In genomic region chr7:111049971-111050680, GRCh38 we compare ENCODE assay signal across 14 cellular contexts. TPM values are rescaled to one million over a fixed set of nuclear protein-coding genes. Genes with fewer than 3 reads are reported as not detected.
A peak's percentile ranks its signal among the peaks of the same experiment; 100 is the strongest.
DNase-seq lines count a peak whose midpoint lies in the region; ATAC-seq and TF ChIP-seq lines count a peak whose summit lies in the region.
"Had no signal": no experiment of that assay in that cellular context is flagged by ENCODE, and none has a peak within 500 bp of the region (broad histone marks: within the 10 kb centered on the region; RNA-seq: fewer than 3 reads in every experiment).

No MANE protein-coding gene starts in this region.

- no peaks in the 10 kb centered on the region for H3K9me2 ChIP-seq in OCI-LY7 (ENCODE audit: insufficient read depth, low read length)

- peaks cover 2% of the 10 kb centered on the region; the same call in 1 of the 2 replicates for H3K36me3 Mint-ChIP-seq in WTC11
- no peaks in the 10 kb centered on the region for H3K36me3 Mint-ChIP-seq in nephron progenitor cell (ENCODE audit: low read depth)
- H3K36me3 Mint-ChIP-seq in progenitor cell of endocrine pancreas (ENCODE audit: insufficient read depth): no peaks in the 10 kb centered on the region

- H3K4me1 Mint-ChIP-seq in WTC11: peaks cover 52% of the 10 kb centered on the region
- H3K4me1 Mint-ChIP-seq in nephron progenitor cell: peaks cover 12% of the 10 kb centered on the region
- H3K4me1 Mint-ChIP-seq in progenitor cell of endocrine pancreas (ENCODE audit: low read depth): no peaks in the 10 kb centered on the region

- no peaks in the 10 kb centered on the region for H4K20me1 ChIP-seq in OCI-LY7 (ENCODE audit: insufficient read depth, low read length)
- H4K20me1 ChIP-seq: BLaER1 had no signal

- intact Hi-C loops in OCI-LY7 (cut with micrococcal nuclease; ENCODE audit: unreplicated experiment): no loop called here

- no peaks in the 10 kb centered on the region for H3K4me1 ChIP-seq in OCI-LY7 (ENCODE audit: insufficient read depth, low read length, poor library complexity, severe bottlenecking)
- H3K4me1 ChIP-seq: BLaER1 had no signal

- H3K27ac Mint-ChIP-seq in WTC11 (peak overlapping the region; percentile 66), nephron progenitor cell (peak overlapping the region; percentile 58), progenitor cell of endocrine pancreas (peak overlapping the region; percentile 2)
- H3K27ac Mint-ChIP-seq: CD4-positive, CD25-positive, alpha-beta regulatory T cell had no signal

- TF ChIP-seq CTCF in WTC11 (IDR thresholded peaks at IDR 0.05) (no peak), nephron progenitor cell (IDR thresholded peaks at IDR 0.05) (no peak), progenitor cell of endocrine pancreas (IDR thresholded peaks at IDR 0.05; ENCODE audit: unreplicated experiment) (no peak), OCI-LY7 (conservative IDR thresholded peaks at IDR 0.05; ENCODE audit: low read length) (no peak)

- H3K9me3 Mint-ChIP-seq in WTC11 (peaks cover 6% of the 10 kb centered on the region), nephron progenitor cell (peaks cover 3% of the 10 kb centered on the region), progenitor cell of endocrine pancreas (ENCODE audit: low read depth) (no peaks in the 10 kb centered on the region)

- H3K9me3 ChIP-seq in OCI-LY7 (ENCODE audit: low read length): no peaks in the 10 kb centered on the region
- H3K9me3 ChIP-seq: BLaER1 had no signal

- DNase-seq in NCI-H82 (lab: John Stamatoyannopoulos, UW): peak; percentile 10
- no peak for DNase-seq in NCI-H82 treated with DMSO at 0.1 percent for 48 hours (lab: John Stamatoyannopoulos, UW; ENCODE audit: unreplicated experiment)
- no peak for DNase-seq in WTC11 (ENCODE audit: low spot score)
- DNase-seq in nephron progenitor cell: no peak
- DNase-seq in progenitor cell of endocrine pancreas (ENCODE audit: low spot score, unreplicated experiment): no peak
- no peak for DNase-seq in NOMO-1 (lab: John Stamatoyannopoulos, UW; ENCODE audit: unreplicated experiment in 2 of 2)
- no peak for DNase-seq in OCI-LY7 (ENCODE audit: low spot score)
- DNase-seq: CD4-positive, CD25-positive, alpha-beta regulatory T cell; DMS53 had no signal

- H3K27ac ChIP-seq in OCI-LY7 (ENCODE audit: low read depth, low read length, poor library complexity, severe bottlenecking): no peak overlapping the region
- H3K27ac ChIP-seq: 22Rv1, BLaER1 had no signal

- no peak overlapping the region for H3K4me3 ChIP-seq in OCI-LY7 (ENCODE audit: low read depth, low read length, poor library complexity, severe bottlenecking)
- H3K4me3 ChIP-seq: BLaER1 had no signal

- BruUV-seq in OCI-LY7 (replicated peaks; lab: Mats Ljungman, UMichigan): no TSS peak

- POLR2A ChIA-PET in WTC11 (lab: Charles Lee) (no interaction called here), OCI-LY7 (lab: Charles Lee) (no interaction called here)

- ATAC-seq in WTC11 (no peak), HG03159 (IDR thresholded peaks at IDR 0.05; ENCODE audit: unreplicated experiment) (no peak)
- ATAC-seq: HepG2 had no signal

- H3K4me2 ChIP-seq in OCI-LY7 (ENCODE audit: low read length): no peak overlapping the region
- H3K4me2 ChIP-seq: BLaER1 had no signal

- H2AFZ ChIP-seq in OCI-LY7 (ENCODE audit: low read length): no peak overlapping the region

- H3K4me3 Mint-ChIP-seq in WTC11: no peak overlapping the region
- no peak overlapping the region for H3K4me3 Mint-ChIP-seq in nephron progenitor cell
- H3K4me3 Mint-ChIP-seq in progenitor cell of endocrine pancreas (ENCODE audit: low read depth): no peak overlapping the region
- H3K4me3 Mint-ChIP-seq: CD4-positive, CD25-positive, alpha-beta regulatory T cell had no signal

- CTCF ChIA-PET in WTC11 (lab: Charles Lee) (no interaction called here), OCI-LY7 (lab: Charles Lee; ENCODE audit: unreplicated experiment) (no interaction called here)

- H3K27me3 Mint-ChIP-seq in WTC11 (ENCODE audit: low read depth): no peaks in the 10 kb centered on the region
- no peaks in the 10 kb centered on the region for H3K27me3 Mint-ChIP-seq in nephron progenitor cell (ENCODE audit: low read depth, poor library complexity)
- no peaks in the 10 kb centered on the region for H3K27me3 Mint-ChIP-seq in progenitor cell of endocrine pancreas
- H3K27me3 Mint-ChIP-seq: CD4-positive, CD25-positive, alpha-beta regulatory T cell had no signal

- H3K36me3 ChIP-seq in OCI-LY7 (ENCODE audit: insufficient read depth, low read length): no peaks in the 10 kb centered on the region
- H3K36me3 ChIP-seq: BLaER1 had no signal

- H3K79me2 ChIP-seq in OCI-LY7 (ENCODE audit: insufficient read depth, low read depth, low read length): no peaks in the 10 kb centered on the region

TF ChIP-seq in WTC11, 78 proteins besides CTCF, POLR2A, EP300 and RAD21 (continues in another document):
- TF ChIP-seq, protein P1, sequence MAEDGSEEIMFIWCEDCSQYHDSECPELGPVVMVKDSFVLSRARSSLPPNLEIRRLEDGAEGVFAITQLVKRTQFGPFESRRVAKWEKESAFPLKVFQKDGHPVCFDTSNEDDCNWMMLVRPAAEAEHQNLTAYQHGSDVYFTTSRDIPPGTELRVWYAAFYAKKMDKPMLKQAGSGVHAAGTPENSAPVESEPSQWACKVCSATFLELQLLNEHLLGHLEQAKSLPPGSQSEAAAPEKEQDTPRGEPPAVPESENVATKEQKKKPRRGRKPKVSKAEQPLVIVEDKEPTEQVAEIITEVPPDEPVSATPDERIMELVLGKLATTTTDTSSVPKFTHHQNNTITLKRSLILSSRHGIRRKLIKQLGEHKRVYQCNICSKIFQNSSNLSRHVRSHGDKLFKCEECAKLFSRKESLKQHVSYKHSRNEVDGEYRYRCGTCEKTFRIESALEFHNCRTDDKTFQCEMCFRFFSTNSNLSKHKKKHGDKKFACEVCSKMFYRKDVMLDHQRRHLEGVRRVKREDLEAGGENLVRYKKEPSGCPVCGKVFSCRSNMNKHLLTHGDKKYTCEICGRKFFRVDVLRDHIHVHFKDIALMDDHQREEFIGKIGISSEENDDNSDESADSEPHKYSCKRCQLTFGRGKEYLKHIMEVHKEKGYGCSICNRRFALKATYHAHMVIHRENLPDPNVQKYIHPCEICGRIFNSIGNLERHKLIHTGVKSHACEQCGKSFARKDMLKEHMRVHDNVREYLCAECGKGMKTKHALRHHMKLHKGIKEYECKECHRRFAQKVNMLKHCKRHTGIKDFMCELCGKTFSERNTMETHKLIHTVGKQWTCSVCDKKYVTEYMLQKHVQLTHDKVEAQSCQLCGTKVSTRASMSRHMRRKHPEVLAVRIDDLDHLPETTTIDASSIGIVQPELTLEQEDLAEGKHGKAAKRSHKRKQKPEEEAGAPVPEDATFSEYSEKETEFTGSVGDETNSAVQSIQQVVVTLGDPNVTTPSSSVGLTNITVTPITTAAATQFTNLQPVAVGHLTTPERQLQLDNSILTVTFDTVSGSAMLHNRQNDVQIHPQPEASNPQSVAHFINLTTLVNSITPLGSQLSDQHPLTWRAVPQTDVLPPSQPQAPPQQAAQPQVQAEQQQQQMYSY (CRISPR knock-in tag; IDR thresholded peaks at IDR 0.05): no peak
- TF ChIP-seq E2F4 (CRISPR knock-in tag; IDR thresholded peaks at IDR 0.05; ENCODE audit: borderline replicate concordance, low read depth) (no peak), ATF2 (CRISPR knock-in tag; IDR thresholded peaks at IDR 0.05; ENCODE audit: borderline replicate concordance, low read depth) (no peak), TEAD1 (CRISPR knock-in tag; IDR thresholded peaks at IDR 0.05) (no peak), CBFB (CRISPR knock-in tag; IDR thresholded peaks at IDR 0.05; ENCODE audit: low read depth) (no peak), FOXK1 (CRISPR knock-in tag; IDR thresholded peaks at IDR 0.05) (no peak), FOXP1 (CRISPR knock-in tag; IDR thresholded peaks at IDR 0.05; ENCODE audit: borderline replicate concordance) (no peak)
- TF ChIP-seq, protein P2, sequence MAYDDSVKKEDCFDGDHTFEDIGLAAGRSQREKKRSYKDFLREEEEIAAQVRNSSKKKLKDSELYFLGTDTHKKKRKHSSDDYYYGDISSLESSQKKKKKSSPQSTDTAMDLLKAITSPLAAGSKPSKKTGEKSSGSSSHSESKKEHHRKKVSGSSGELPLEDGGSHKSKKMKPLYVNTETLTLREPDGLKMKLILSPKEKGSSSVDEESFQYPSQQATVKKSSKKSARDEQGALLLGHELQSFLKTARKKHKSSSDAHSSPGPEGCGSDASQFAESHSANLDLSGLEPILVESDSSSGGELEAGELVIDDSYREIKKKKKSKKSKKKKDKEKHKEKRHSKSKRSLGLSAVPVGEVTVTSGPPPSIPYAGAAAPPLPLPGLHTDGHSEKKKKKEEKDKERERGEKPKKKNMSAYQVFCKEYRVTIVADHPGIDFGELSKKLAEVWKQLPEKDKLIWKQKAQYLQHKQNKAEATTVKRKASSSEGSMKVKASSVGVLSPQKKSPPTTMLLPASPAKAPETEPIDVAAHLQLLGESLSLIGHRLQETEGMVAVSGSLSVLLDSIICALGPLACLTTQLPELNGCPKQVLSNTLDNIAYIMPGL (CRISPR knock-in tag; IDR thresholded peaks at IDR 0.05): no peak

RNA-seq across cellular contexts. Expression of gene LRRN3, which starts 40.8 kb away (rescaled TPM):
- total RNA-seq in WTC11 (2021) (0.16 to 0.70 TPM (median 0.34 TPM) in 3 replicates), progenitor cell of endocrine pancreas (1.6 and 1.7 TPM in 2 replicates), OCI-LY7 (2022) (not detected in 2 replicates)
- not detected in 2 replicates for total RNA-seq in OCI-LY7 (2014; rRNA removed; shearing (Covaris generic))
- total RNA-seq: A673 had no signal

Comparison
In these comparisons a context has a peak if more than half of its experiments do, and no peak if none do; other contexts are left out.
1. H3K27ac Mint-ChIP-seq: peak in every context shown above with its lines; median percentile 66 in WTC11; 58 in nephron progenitor cell; 2 in progenitor cell of endocrine pancreas.